Comparison of ENCODE assay signal across 17 cellular contexts in the genomic region with DNA sequence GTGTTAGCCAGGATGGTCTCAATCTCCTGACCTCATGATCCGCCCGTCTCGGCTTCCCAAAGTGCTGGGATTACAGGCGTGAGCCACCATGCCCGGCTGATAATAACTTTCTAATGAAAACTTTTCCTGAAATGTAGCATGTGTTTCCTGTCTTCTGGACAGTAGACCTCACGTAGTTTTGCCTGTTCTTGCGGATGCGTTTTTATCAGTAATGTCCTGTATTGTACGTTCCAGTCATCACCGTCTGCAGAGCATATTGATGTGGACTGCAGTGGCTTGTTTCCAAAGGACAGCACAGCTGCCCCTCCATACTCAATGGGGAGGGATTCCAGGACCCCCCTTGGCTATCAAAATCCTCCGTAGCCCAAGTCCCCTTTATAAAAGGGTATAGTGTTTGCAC. TPM values are rescaled to one million over a fixed set of nuclear protein-coding genes. Genes with fewer than 3 reads are reported as not detected.
DNase-seq lines count a peak whose midpoint lies in the region; FAIRE-seq and TF ChIP-seq lines count a peak whose summit lies in the region.
"Had no signal": no experiment of that assay in that cellular context is flagged by ENCODE, and none has a peak within 500 bp of the region (broad histone marks: within the 10 kb centered on the region; RNA-seq: fewer than 3 reads in every experiment).

No MANE protein-coding gene starts in this region.

- CTCF ChIA-PET in MCF 10A (lab: Yijun Ruan, JAX) = no interaction called here

- peak; percentile 40 for FAIRE-seq in HTR-8/SVneo (lab: Jason Lieb, UNC)
- FAIRE-seq: HepG2 had no signal

- POLR2A ChIA-PET in MCF 10A (lab: Yijun Ruan, JAX) = no interaction called here

- H3K27ac Mint-ChIP-seq in chondrocyte (ENCODE audit: unreplicated experiment) (no peak overlapping the region), MCF 10A (ENCODE audit: low read depth, unreplicated experiment) (no peak overlapping the region)
- H3K27ac Mint-ChIP-seq: CD4-positive, alpha-beta memory T cell had no signal

- no peak overlapping the region for H3K4me2 ChIP-seq in osteoblast (ENCODE audit: insufficient read depth, low read length)
- H3K4me2 ChIP-seq: BLaER1 had no signal

- BruUV-seq in MCF 10A (replicated peaks; lab: Mats Ljungman, UMichigan) = no TSS peak

- peaks cover 78% of the 10 kb centered on the region for H3K79me2 ChIP-seq in osteoblast (ENCODE audit: insufficient read depth, low read length)

- H3K9me3 Mint-ChIP-seq in chondrocyte (ENCODE audit: low read depth) (peaks cover 10% of the 10 kb centered on the region), MCF 10A (ENCODE audit: unreplicated experiment) (no peaks in the 10 kb centered on the region)

- H3K36me3 Mint-ChIP-seq in chondrocyte (ENCODE audit: low read depth) (peaks cover 47% of the 10 kb centered on the region), MCF 10A (ENCODE audit: insufficient read depth, unreplicated experiment) (peaks cover 71% of the 10 kb centered on the region)

- H4K20me1 ChIP-seq in osteoblast (ENCODE audit: insufficient read depth, low read length) = peaks cover 39% of the 10 kb centered on the region

- H3K4me1 Mint-ChIP-seq in chondrocyte (ENCODE audit: low read depth) = peaks cover 9% of the 10 kb centered on the region
- peaks cover 33% of the 10 kb centered on the region for H3K4me1 Mint-ChIP-seq in MCF 10A (ENCODE audit: insufficient read depth, unreplicated experiment)
- H3K4me1 Mint-ChIP-seq: CD14-positive monocyte had no signal

- H3K4me3 Mint-ChIP-seq in chondrocyte (ENCODE audit: unreplicated experiment) (no peak overlapping the region), MCF 10A (ENCODE audit: unreplicated experiment) (no peak overlapping the region)
- H3K4me3 Mint-ChIP-seq: CD14-positive monocyte; CD4-positive, alpha-beta memory T cell had no signal

- no peak for TF ChIP-seq CTCF in chondrocyte (IDR thresholded peaks at IDR 0.05)
- TF ChIP-seq CTCF in osteoblast (IDR thresholded peaks at IDR 0.05; ENCODE audit: extremely low read depth, low read depth, low read length) = no peak
- TF ChIP-seq CTCF in MCF 10A (IDR thresholded peaks at IDR 0.05; ENCODE audit: unreplicated experiment) = no peak

- H3K9me3 ChIP-seq in osteoblast (ENCODE audit: low read depth, low read length) = no peaks in the 10 kb centered on the region

- H2AFZ ChIP-seq in osteoblast (ENCODE audit: low read length) = no peak overlapping the region

- intact Hi-C loops in MCF 10A (cut with micrococcal nuclease) = no loop called here

- H3K27me3 ChIP-seq in osteoblast (ENCODE audit: insufficient read depth, low read length) = no peaks in the 10 kb centered on the region
- H3K27me3 ChIP-seq: BLaER1 had no signal

- H3K4me1 ChIP-seq in osteoblast (ENCODE audit: insufficient read depth, low read length) = peaks cover 8% of the 10 kb centered on the region

- H3K27ac ChIP-seq in osteoblast (ENCODE audit: low read depth, low read length) = no peak overlapping the region
- H3K27ac ChIP-seq: BLaER1 had no signal

- peak; percentile 2 for DNase-seq in activated T-cell treated with anti-CD3 and anti-CD28 coated beads, Interleukin-2, amount 50 U/mL, for 1 hour
- DNase-seq in activated T-cell treated with anti-CD3 and anti-CD28 coated beads, Interleukin-2, amount 50 U/mL, for 48 hours = no peak
- no peak for DNase-seq in HTR-8/SVneo (ENCODE audit: insufficient read length, low spot score)
- peak; percentile 2 for DNase-seq in chondrocyte (ENCODE audit: low spot score)
- peak; percentile 42 for DNase-seq in osteoblast (ENCODE audit: insufficient read length, low spot score, missing footprints)
- DNase-seq in NCI-H2107 treated with DMSO at 0.1 percent for 48 hours (lab: John Stamatoyannopoulos, UW; ENCODE audit: unreplicated experiment) = no peak
- no peak for DNase-seq in activated CD4-positive, alpha-beta T cell treated with anti-CD3 and anti-CD28 coated beads for 4 hours
- DNase-seq in MCF 10A (ENCODE audit: unreplicated experiment) = no peak
- DNase-seq: 8988T; Calu3; CD4-positive, alpha-beta memory T cell; DMS79 treated with DMSO at 0.1 percent for 48 hours; GF-D8; GOT3 had no signal

- H3K36me3 ChIP-seq in osteoblast (ENCODE audit: insufficient read depth, low read length) = peaks cover 88% of the 10 kb centered on the region

- H3K27me3 Mint-ChIP-seq in chondrocyte (ENCODE audit: low read depth) = no peaks in the 10 kb centered on the region
- H3K27me3 Mint-ChIP-seq in MCF 10A (ENCODE audit: insufficient read depth, unreplicated experiment) = no peaks in the 10 kb centered on the region
- H3K27me3 Mint-ChIP-seq: CD4-positive, alpha-beta memory T cell had no signal

- H3K4me3 ChIP-seq in osteoblast (ENCODE audit: insufficient read depth, low read length) = no peak overlapping the region
- H3K4me3 ChIP-seq: BLaER1 had no signal

RNA-seq across cellular contexts. Expression of gene EXOC3, which starts 12.8 kb away (rescaled TPM):
- total RNA-seq in chondrocyte = 39.4 to 58.1 TPM (median 43.3 TPM) in 3 replicates
- 39.8 and 49.2 TPM in 2 replicates for total RNA-seq in osteoblast
- total RNA-seq in MCF 10A (2022) = 44.1 and 49.6 TPM in 2 replicates

Comparison
In these comparisons a context has a peak if more than half of its experiments do, and no peak if none do; other contexts are left out.
1. DNase-seq: peak in activated T-cell treated with anti-CD3 and anti-CD28 coated beads, Interleukin-2, amount 50 U/mL, for 1 hour (single experiment), chondrocyte (single experiment) and osteoblast (single experiment); none in activated T-cell treated with anti-CD3 and anti-CD28 coated beads, Interleukin-2, amount 50 U/mL, for 48 hours (0 of 2), HTR-8/SVneo (single experiment), NCI-H2107 treated with DMSO at 0.1 percent for 48 hours (single experiment), activated CD4-positive, alpha-beta T cell treated with anti-CD3 and anti-CD28 coated beads for 4 hours (0 of 2) and MCF 10A (single experiment).